In genomic region chr18:76957384-76958355, GRCh38 we compare ENCODE assay signal across 18 cellular contexts.
A peak's percentile ranks its signal among the peaks of the same experiment; 100 is the strongest.
DNase-seq lines count a peak whose midpoint lies in the region; ATAC-seq, FAIRE-seq and TF ChIP-seq lines count a peak whose summit lies in the region.
"Had no signal": no experiment of that assay in that cellular context is flagged by ENCODE, and none has a peak within 500 bp of the region (broad histone marks: within the 10 kb centered on the region; RNA-seq: fewer than 3 reads in every experiment).

No MANE protein-coding gene starts in this region.

- H3K4me3 ChIP-seq in fibroblast of pulmonary artery (replicated peaks; ENCODE audit: low read depth, low read length) (no peak overlapping the region), small intestine (ENCODE audit: low read depth in 1 of 2, low read length in 2 of 2) (no peak overlapping the region)
- H3K4me3 ChIP-seq: BLaER1 treated with 17β-estradiol and CSF1 and Interleukin-3, amounts not matched to agents 10 nM and 100 nM; lower lobe of right lung had no signal

- in situ Hi-C loops in GM13977 (cut with MboI; ENCODE audit: low pct_unique_long_range_greater_than_20kb, low sequenced_read_pairs, unreplicated experiment), result no loop called here

- no peak for ATAC-seq in HG03520 (IDR thresholded peaks at IDR 0.05; ENCODE audit: unreplicated experiment)

- no peak for FAIRE-seq in small intestine (lab: Jason Lieb, UNC)

- DNase-seq in NCI-H2171 treated with DMSO at 0.1 percent for 48 hours (lab: John Stamatoyannopoulos, UW) (peak; percentile 4), NCI-H2171 (lab: John Stamatoyannopoulos, UW) (no peak), fibroblast of pulmonary artery (ENCODE audit: low read depth) (peak; percentile 7), small intestine (peak; percentile 18), inferior parietal cortex (ENCODE audit: extremely low spot score) (no peak), GM13977 (ENCODE audit: low spot score) (no peak)
- DNase-seq: activated CD4-positive, alpha-beta T cell treated with anti-CD3 and anti-CD28 coated beads, Interleukin-2, amount 50 U/mL, for 4 hours; amniotic stem cell; caudate nucleus; effector CD8-positive, alpha-beta T cell; head of caudate nucleus; lower lobe of right lung; NK-92 treated with Interleukin-12 subunit alpha and Interleukin-12 subunit beta, amount 100 ng/mL, for 24 hours; stimulated activated CD4-positive, alpha-beta T cell treated with anti-CD3 and anti-CD28 coated beads, Interleukin-4, amount 100 ng/mL, for 1 hour had no signal

- peaks cover 83% of the 10 kb centered on the region for H3K36me3 ChIP-seq in KOPT-K1 (ENCODE audit: insufficient read depth, low read length)
- H3K36me3 ChIP-seq in small intestine (ENCODE audit: control insufficient read depth in 2 of 2, insufficient read depth in 2 of 2, low read length in 2 of 2), result peaks cover 5 to 8% of the 10 kb centered on the region in 2 donors

- 76 to 85% (median 83%) methylated on average over 18 of the region's 18 CpGs for WGBS in small intestine, 3 donors

- H3K4me1 ChIP-seq in small intestine (ENCODE audit: control insufficient read depth in 2 of 2, insufficient read depth in 1 of 2, low read depth in 1 of 2, low read length in 1 of 2), result peaks cover 0 to 2% of the 10 kb centered on the region in 2 donors

- TF ChIP-seq CTCF in fibroblast of pulmonary artery (IDR thresholded peaks at IDR 0.05; ENCODE audit: low read length, missing control alignments), result no peak
- no peak for TF ChIP-seq CTCF in GM13977 (IDR thresholded peaks at IDR 0.05; ENCODE audit: extremely low read depth, insufficient read depth, missing control alignments)

- H3K27ac ChIP-seq in KOPT-K1 (ENCODE audit: low read depth, low read length, poor library complexity, severe bottlenecking), result peak overlapping the region; percentile 38
- H3K27ac ChIP-seq in small intestine (ENCODE audit: low read depth in 1 of 2, low read length in 1 of 2), result no peak overlapping the region
- H3K27ac ChIP-seq: BLaER1 treated with 17β-estradiol and CSF1 and Interleukin-3, amounts not matched to agents 10 nM and 100 nM; lower lobe of right lung; RWPE1 had no signal

- H3K27me3 ChIP-seq in small intestine (ENCODE audit: control insufficient read depth in 2 of 2, insufficient read depth in 2 of 2, low read length in 2 of 2), result no peaks in the 10 kb centered on the region
- H3K27me3 ChIP-seq: BLaER1 treated with 17β-estradiol and CSF1 and Interleukin-3, amounts not matched to agents 10 nM and 100 nM had no signal

- no peaks in the 10 kb centered on the region for H3K9me3 ChIP-seq in KOPT-K1 (ENCODE audit: insufficient read depth, low read length, poor library complexity, severe bottlenecking)
- no peaks in the 10 kb centered on the region for H3K9me3 ChIP-seq in small intestine (ENCODE audit: control insufficient read depth, low read depth)
- H3K9me3 ChIP-seq: lower lobe of right lung had no signal

Comparison
In these comparisons a context has a peak if more than half of its experiments do, and no peak if none do; other contexts are left out.
1. DNase-seq: peak in NCI-H2171 treated with DMSO at 0.1 percent for 48 hours (single experiment), fibroblast of pulmonary artery (single experiment) and small intestine (single experiment); none in NCI-H2171 (single experiment), inferior parietal cortex (single experiment) and GM13977 (single experiment).